Comparison of ENCODE assay signal across 8 cellular contexts in the genomic region with DNA sequence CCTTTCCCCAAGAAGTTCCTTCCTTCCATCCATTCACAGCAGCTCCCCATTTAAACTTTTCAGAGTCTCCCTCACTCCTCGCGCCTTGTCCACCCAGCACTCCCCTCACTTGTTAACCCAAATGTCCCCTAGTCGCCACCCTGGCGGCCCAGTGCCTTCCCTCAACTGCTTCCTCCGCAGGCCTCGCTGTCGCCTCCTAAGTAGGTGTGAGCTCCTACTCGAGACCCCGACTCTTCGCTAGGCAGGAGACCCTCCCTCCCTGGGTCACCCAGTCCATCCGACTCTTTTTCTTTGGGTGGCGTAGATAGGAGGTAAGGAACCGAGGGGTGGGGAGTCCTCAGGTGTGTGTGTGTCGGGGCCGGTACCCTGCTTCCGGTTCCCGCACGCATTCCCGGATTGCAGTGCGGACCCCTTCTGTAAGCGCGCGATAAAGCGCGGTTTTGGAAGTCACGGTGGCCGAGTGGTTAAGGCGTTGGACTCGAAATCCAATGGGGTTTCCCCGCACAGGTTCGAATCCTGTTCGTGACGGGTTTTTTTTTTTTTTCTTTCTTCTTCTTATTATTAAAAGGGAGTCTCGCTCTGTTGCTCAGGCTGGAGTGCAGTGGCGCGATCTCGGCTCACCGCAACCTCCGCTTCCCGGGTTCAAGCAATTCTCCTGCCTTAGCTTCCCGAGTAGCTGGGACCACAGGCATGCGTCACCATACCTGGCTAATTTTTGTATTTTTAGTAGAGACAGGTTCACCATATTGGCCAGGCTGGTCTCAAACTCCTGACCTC. TPM values are rescaled to one million over a fixed set of nuclear protein-coding genes. Genes with fewer than 3 reads are reported as not detected.
DNase-seq lines count a peak whose midpoint lies in the region; TF ChIP-seq lines count a peak whose summit lies in the region.

No MANE protein-coding gene starts in this region.

- H3K4me3 Mint-ChIP-seq in Calu3 (ENCODE audit: low read depth, unreplicated experiment) (peak overlapping the region; percentile 89), nephron progenitor cell (peak overlapping the region; percentile 92)

- H3K4me1 ChIP-seq in GM23248 (ENCODE audit: insufficient read depth): peaks cover 11% of the 10 kb centered on the region; the same call in 1 of the 2 replicates

- H3K27me3 ChIP-seq in GM23248 (replicated peaks; ENCODE audit: insufficient read depth): no peaks in the 10 kb centered on the region

- peak overlapping the region; percentile 64 for H3K27ac ChIP-seq in GM23248

- CTCF ChIA-PET in Calu3 (lab: Charles Lee): interaction anchor here (0.6 to 3.8 kb wide), 20 partner anchors 14 to 1673 kb away, joined by 3 to 53 read pairs (median 6); partner anchors contain the start of genes ESYT1, LACRT, MYL6 and PA2G4

- peak; percentile 96 for DNase-seq in Calu3
- peak; percentile 84 for DNase-seq in GM23248
- DNase-seq in M059J (ENCODE audit: low read depth): peak; percentile 86
- DNase-seq in activated gamma-delta T cell (lab: John Stamatoyannopoulos, UW): peak; percentile 36
- DNase-seq in foreskin fibroblast: peak; percentile 74 to 92
- peak; percentile 90 for DNase-seq in nephron progenitor cell
- DNase-seq in stimulated activated naive CD4-positive, alpha-beta T cell treated with Interleukin-2 at 50 U/mL for 16 hours (lab: John Stamatoyannopoulos, UW): peak; percentile 68

- peaks cover 42% of the 10 kb centered on the region for H3K79me2 ChIP-seq in GM23248 (ENCODE audit: insufficient read depth)

- H3K9me3 Mint-ChIP-seq in Calu3 (ENCODE audit: low read depth, unreplicated experiment): no peaks in the 10 kb centered on the region
- H3K9me3 Mint-ChIP-seq in nephron progenitor cell: no peaks in the 10 kb centered on the region

- WGBS in GM23248 (ENCODE audit: low coverage in 1 of 2, low lambda C conversion rate in 2 of 2, missing lambda C conversion rate in 2 of 2), 2 experiments: 2% methylated on average over 41 to 42 of the region's 42 CpGs

- intact Hi-C loops in Calu3 (cut with micrococcal nuclease; ENCODE audit: unreplicated experiment): loop anchor here (1.0 to 10.0 kb wide), 4 partner anchors 63 to 274 kb away; partner anchors contain the start of genes RPS26 and ZC3H10

- H3K36me3 Mint-ChIP-seq in Calu3 (ENCODE audit: insufficient read depth, unreplicated experiment) (peaks cover 48% of the 10 kb centered on the region), nephron progenitor cell (ENCODE audit: low read depth) (peaks cover 23% of the 10 kb centered on the region)

- peak; percentile 37 for TF ChIP-seq POLR2A in Raji (IDR thresholded peaks at IDR 0.05; ENCODE audit: insufficient read depth, low read depth, low read length)

- peak overlapping the region; percentile 100 for H2AFZ ChIP-seq in GM23248

- H3K9ac ChIP-seq in GM23248: peak overlapping the region; percentile 83

- H3K36me3 ChIP-seq in GM23248 (ENCODE audit: low read depth): peaks cover 7% of the 10 kb centered on the region; the same call in 1 of the 2 replicates

- peak overlapping the region; percentile 98 for H3K27ac Mint-ChIP-seq in Calu3 (ENCODE audit: unreplicated experiment)
- peak overlapping the region; percentile 99 for H3K27ac Mint-ChIP-seq in nephron progenitor cell

- H3K9me2 ChIP-seq in GM23248 (ENCODE audit: insufficient read depth): no peaks in the 10 kb centered on the region

- peaks cover 41% of the 10 kb centered on the region for H3K4me1 Mint-ChIP-seq in Calu3 (ENCODE audit: low read depth, unreplicated experiment)
- peaks cover 31% of the 10 kb centered on the region for H3K4me1 Mint-ChIP-seq in nephron progenitor cell

- TF ChIP-seq CTCF in Calu3 (IDR thresholded peaks at IDR 0.05; ENCODE audit: unreplicated experiment): peak; percentile 11
- TF ChIP-seq CTCF in foreskin fibroblast (IDR thresholded peaks at IDR 0.05; ENCODE audit: low read depth, low read length): no peak
- no peak for TF ChIP-seq CTCF in nephron progenitor cell (IDR thresholded peaks at IDR 0.05)

- no TSS peak for BruUV-seq in Calu3 (replicated peaks; lab: Mats Ljungman, UMichigan)

- H3K27me3 Mint-ChIP-seq in Calu3 (ENCODE audit: unreplicated experiment): no peaks in the 10 kb centered on the region
- peaks cover 4% of the 10 kb centered on the region for H3K27me3 Mint-ChIP-seq in nephron progenitor cell (ENCODE audit: low read depth, poor library complexity)

- H3K9me3 ChIP-seq in GM23248 (ENCODE audit: low read depth): no peaks in the 10 kb centered on the region

- H4K20me1 ChIP-seq in GM23248 (ENCODE audit: insufficient read depth): no peaks in the 10 kb centered on the region

- H3K4me2 ChIP-seq in GM23248 (ENCODE audit: unreplicated experiment): peak overlapping the region; percentile 100

- peak overlapping the region; percentile 100 for H3K4me3 ChIP-seq in GM23248
- H3K4me3 ChIP-seq in foreskin fibroblast (ENCODE audit: low read depth in 1 of 2, low read length in 2 of 2): peak overlapping the region; percentile 77 to 83

- in situ Hi-C loops in GM23248 (cut with MboI): no loop called here

- H3F3A ChIP-seq in GM23248 (ENCODE audit: insufficient read depth): peaks cover 11% of the 10 kb centered on the region; the same call in 1 of the 2 replicates

RNA-seq across cellular contexts. Expression of gene SMARCC2, which starts 0.8 kb away (rescaled TPM):
- total RNA-seq in Calu3 (2022): 143 and 150 TPM in 2 replicates
- total RNA-seq in GM23248 (2014; rRNA removed; shearing (Covaris generic)): 23.4 and 34.0 TPM in 2 replicates
- polyA plus RNA-seq in GM23248 (2016; fragmentation: Nextera tagmentation; extraction: Ambion mirVana): 64.3 and 66.9 TPM in 2 replicates
- 32.4 and 34.5 TPM in 2 replicates for total RNA-seq in M059J (2014; rRNA removed; shearing (Covaris generic))

RNA-seq across cellular contexts. Expression of gene RNF41, which starts 31.6 kb away (rescaled TPM):
- total RNA-seq in Calu3 (2022): 42.6 and 43.9 TPM in 2 replicates
- 120 and 125 TPM in 2 replicates for total RNA-seq in GM23248 (2014; rRNA removed; shearing (Covaris generic))
- 37.6 and 39.4 TPM in 2 replicates for polyA plus RNA-seq in GM23248 (2016; fragmentation: Nextera tagmentation; extraction: Ambion mirVana)
- total RNA-seq in M059J (2014; rRNA removed; shearing (Covaris generic)): 42.8 and 54.9 TPM in 2 replicates

RNA-seq across cellular contexts. Expression of gene MYL6, which starts 31.9 kb away (rescaled TPM):
- total RNA-seq in Calu3 (2022): 1,037 and 1,130 TPM in 2 replicates
- total RNA-seq in GM23248 (2014; rRNA removed; shearing (Covaris generic)): 2,633 and 2,662 TPM in 2 replicates
- polyA plus RNA-seq in GM23248 (2016; fragmentation: Nextera tagmentation; extraction: Ambion mirVana): 3,948 and 3,969 TPM in 2 replicates
- total RNA-seq in M059J (2014; rRNA removed; shearing (Covaris generic)): 2,913 and 3,348 TPM in 2 replicates

RNA-seq across cellular contexts. Expression of gene NABP2, which starts 34.0 kb away (rescaled TPM):
- 55.5 and 63.3 TPM in 2 replicates for total RNA-seq in Calu3 (2022)
- total RNA-seq in GM23248 (2014; rRNA removed; shearing (Covaris generic)): 29.9 and 42.1 TPM in 2 replicates
- 40.1 and 40.4 TPM in 2 replicates for polyA plus RNA-seq in GM23248 (2016; fragmentation: Nextera tagmentation; extraction: Ambion mirVana)
- total RNA-seq in M059J (2014; rRNA removed; shearing (Covaris generic)): 64.4 and 73.3 TPM in 2 replicates

RNA-seq across cellular contexts. Expression of gene MYL6B, which starts 37.7 kb away (rescaled TPM):
- 52.4 and 53.7 TPM in 2 replicates for total RNA-seq in Calu3 (2022)
- total RNA-seq in GM23248 (2014; rRNA removed; shearing (Covaris generic)): 23.5 and 53.2 TPM in 2 replicates
- 67.8 and 72.8 TPM in 2 replicates for polyA plus RNA-seq in GM23248 (2016; fragmentation: Nextera tagmentation; extraction: Ambion mirVana)
- total RNA-seq in M059J (2014; rRNA removed; shearing (Covaris generic)): 84.5 and 88.7 TPM in 2 replicates

Comparison
In these comparisons a context has a peak if more than half of its experiments do, and no peak if none do; other contexts are left out.
1. Peak in every context shown above with its lines: DNase-seq, H3K4me3 ChIP-seq and H3K27ac ChIP-seq.
2. DNase-seq: peak in every context shown above with its lines; median percentile 96 in Calu3; 90 in nephron progenitor cell; 86 in M059J; 84 in GM23248; 83 in foreskin fibroblast; 68 in stimulated activated naive CD4-positive, alpha-beta T cell treated with Interleukin-2 at 50 U/mL for 16 hours; 36 in activated gamma-delta T cell.